ENCODE assay signal across 2 cellular contexts in the genomic region with DNA sequence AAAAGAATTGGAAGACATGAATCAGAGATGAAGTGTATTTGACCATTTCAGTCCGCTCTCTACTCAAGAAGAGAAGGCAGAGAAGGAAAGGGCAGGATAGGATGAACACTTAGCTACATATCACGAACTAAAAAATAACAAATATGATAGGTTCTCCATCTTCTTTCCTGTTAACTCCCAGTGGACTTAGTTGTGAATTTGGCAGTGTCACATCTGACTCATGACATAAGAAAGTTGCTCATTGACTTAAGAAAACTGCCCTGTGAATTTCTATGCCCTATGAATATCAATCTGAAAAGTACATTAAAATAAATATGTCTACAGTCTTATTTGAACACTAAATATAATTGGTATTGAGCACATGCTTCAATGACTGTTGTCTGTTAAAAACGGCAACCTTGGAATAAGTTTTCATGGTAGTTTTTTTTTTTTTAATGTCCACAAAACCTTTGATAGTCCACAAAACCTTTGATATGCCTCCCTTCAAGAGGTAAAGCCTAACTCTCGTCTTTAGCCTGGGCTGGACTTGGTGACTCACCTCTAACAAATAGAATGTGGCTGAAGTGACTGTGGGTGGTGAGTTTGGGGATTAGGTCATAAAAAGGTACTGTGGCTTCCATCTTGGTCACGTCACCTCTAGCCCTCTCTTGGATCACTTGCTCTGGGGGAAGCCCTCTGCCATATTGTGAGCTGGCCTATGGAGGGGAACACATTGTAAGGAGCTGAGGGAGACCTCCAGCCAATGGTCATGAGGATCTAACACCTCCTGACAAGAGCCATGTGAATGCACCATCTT.
TF ChIP-seq lines count a peak whose summit lies in the region.

No MANE protein-coding gene starts in this region.

TF ChIP-seq in H1, 55 proteins besides CTCF, POLR2A, EP300 and RAD21 (continues in another document):
- TF ChIP-seq HDAC6 (IDR thresholded peaks at IDR 0.05; ENCODE audit: low read depth, low read length): no peak
- TF ChIP-seq CHD1 (IDR thresholded peaks at IDR 0.05; ENCODE audit: low read depth, low read length): no peak
- TF ChIP-seq SP2 (IDR thresholded peaks at IDR 0.05; ENCODE audit: low read length): no peak
- TF ChIP-seq SAP30 (IDR thresholded peaks at IDR 0.05; ENCODE audit: insufficient read depth, insufficient replicate concordance, low read length): no peak
- no peak for TF ChIP-seq SRF (IDR thresholded peaks at IDR 0.05; ENCODE audit: low read depth, low read length)
- no peak for TF ChIP-seq CREB1 (IDR thresholded peaks at IDR 0.05)
- TF ChIP-seq POLR2AphosphoS5 (IDR thresholded peaks at IDR 0.05; ENCODE audit: low read depth, low read length): no peak
- no peak for TF ChIP-seq ZNF274 (IDR thresholded peaks at IDR 0.05; ENCODE audit: borderline replicate concordance, extremely low read depth, low read length)
- no peak for TF ChIP-seq TCF12 (IDR thresholded peaks at IDR 0.05; ENCODE audit: low read depth, low read length)
- no peak for TF ChIP-seq NRF1 (IDR thresholded peaks at IDR 0.05; ENCODE audit: low read depth, low read length)
- no peak for TF ChIP-seq MAFK (IDR thresholded peaks at IDR 0.05; ENCODE audit: low read depth, low read length)
- no peak for TF ChIP-seq SIRT6 (IDR thresholded peaks at IDR 0.05; ENCODE audit: low read length)
- no peak for TF ChIP-seq GTF2F1 (IDR thresholded peaks at IDR 0.05; ENCODE audit: borderline replicate concordance, low read depth, low read length)
- TF ChIP-seq NANOG (IDR thresholded peaks at IDR 0.05; ENCODE audit: insufficient read depth, low read depth, low read length, poor library complexity, severe bottlenecking): no peak
- TF ChIP-seq CTBP2 (IDR thresholded peaks at IDR 0.05; ENCODE audit: borderline replicate concordance, insufficient read depth, insufficient read length, low read length): no peak
- TF ChIP-seq BRCA1 (IDR thresholded peaks at IDR 0.05; ENCODE audit: low read depth, low read length): no peak
- TF ChIP-seq SIN3A (conservative IDR thresholded peaks at IDR 0.05 in 1 of 2, IDR thresholded peaks at IDR 0.05 in 1 of 2; ENCODE audit: low read depth in 1 of 2, low read length in 2 of 2): no peak
- no peak for TF ChIP-seq PHF8 (conservative IDR thresholded peaks at IDR 0.05; ENCODE audit: low read depth, low read length)
- no peak for TF ChIP-seq KDM1A (IDR thresholded peaks at IDR 0.05; ENCODE audit: borderline replicate concordance, low read length)

TF ChIP-seq in HepG2, 621 proteins besides CTCF, POLR2A, EP300 and RAD21 (continued from another document):
- TF ChIP-seq, protein P1, sequence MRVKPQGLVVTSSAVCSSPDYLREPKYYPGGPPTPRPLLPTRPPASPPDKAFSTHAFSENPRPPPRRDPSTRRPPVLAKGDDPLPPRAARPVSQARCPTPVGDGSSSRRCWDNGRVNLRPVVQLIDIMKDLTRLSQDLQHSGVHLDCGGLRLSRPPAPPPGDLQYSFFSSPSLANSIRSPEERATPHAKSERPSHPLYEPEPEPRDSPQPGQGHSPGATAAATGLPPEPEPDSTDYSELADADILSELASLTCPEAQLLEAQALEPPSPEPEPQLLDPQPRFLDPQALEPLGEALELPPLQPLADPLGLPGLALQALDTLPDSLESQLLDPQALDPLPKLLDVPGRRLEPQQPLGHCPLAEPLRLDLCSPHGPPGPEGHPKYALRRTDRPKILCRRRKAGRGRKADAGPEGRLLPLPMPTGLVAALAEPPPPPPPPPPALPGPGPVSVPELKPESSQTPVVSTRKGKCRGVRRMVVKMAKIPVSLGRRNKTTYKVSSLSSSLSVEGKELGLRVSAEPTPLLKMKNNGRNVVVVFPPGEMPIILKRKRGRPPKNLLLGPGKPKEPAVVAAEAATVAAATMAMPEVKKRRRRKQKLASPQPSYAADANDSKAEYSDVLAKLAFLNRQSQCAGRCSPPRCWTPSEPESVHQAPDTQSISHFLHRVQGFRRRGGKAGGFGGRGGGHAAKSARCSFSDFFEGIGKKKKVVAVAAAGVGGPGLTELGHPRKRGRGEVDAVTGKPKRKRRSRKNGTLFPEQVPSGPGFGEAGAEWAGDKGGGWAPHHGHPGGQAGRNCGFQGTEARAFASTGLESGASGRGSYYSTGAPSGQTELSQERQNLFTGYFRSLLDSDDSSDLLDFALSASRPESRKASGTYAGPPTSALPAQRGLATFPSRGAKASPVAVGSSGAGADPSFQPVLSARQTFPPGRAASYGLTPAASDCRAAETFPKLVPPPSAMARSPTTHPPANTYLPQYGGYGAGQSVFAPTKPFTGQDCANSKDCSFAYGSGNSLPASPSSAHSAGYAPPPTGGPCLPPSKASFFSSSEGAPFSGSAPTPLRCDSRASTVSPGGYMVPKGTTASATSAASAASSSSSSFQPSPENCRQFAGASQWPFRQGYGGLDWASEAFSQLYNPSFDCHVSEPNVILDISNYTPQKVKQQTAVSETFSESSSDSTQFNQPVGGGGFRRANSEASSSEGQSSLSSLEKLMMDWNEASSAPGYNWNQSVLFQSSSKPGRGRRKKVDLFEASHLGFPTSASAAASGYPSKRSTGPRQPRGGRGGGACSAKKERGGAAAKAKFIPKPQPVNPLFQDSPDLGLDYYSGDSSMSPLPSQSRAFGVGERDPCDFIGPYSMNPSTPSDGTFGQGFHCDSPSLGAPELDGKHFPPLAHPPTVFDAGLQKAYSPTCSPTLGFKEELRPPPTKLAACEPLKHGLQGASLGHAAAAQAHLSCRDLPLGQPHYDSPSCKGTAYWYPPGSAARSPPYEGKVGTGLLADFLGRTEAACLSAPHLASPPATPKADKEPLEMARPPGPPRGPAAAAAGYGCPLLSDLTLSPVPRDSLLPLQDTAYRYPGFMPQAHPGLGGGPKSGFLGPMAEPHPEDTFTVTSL (CRISPR knock-in tag; IDR thresholded peaks at IDR 0.05; ENCODE audit: borderline replicate concordance): no peak
- TF ChIP-seq, protein P2, sequence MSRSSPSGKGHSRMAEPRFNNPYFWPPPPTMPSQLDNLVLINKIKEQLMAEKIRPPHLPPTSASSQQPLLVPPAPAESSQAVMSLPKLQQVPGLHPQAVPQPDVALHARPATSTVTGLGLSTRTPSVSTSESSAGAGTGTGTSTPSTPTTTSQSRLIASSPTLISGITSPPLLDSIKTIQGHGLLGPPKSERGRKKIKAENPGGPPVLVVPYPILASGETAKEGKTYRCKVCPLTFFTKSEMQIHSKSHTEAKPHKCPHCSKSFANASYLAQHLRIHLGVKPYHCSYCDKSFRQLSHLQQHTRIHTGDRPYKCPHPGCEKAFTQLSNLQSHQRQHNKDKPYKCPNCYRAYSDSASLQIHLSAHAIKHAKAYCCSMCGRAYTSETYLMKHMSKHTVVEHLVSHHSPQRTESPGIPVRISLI (CRISPR knock-in tag; IDR thresholded peaks at IDR 0.05; ENCODE audit: borderline replicate concordance): no peak
- TF ChIP-seq, protein P3, sequence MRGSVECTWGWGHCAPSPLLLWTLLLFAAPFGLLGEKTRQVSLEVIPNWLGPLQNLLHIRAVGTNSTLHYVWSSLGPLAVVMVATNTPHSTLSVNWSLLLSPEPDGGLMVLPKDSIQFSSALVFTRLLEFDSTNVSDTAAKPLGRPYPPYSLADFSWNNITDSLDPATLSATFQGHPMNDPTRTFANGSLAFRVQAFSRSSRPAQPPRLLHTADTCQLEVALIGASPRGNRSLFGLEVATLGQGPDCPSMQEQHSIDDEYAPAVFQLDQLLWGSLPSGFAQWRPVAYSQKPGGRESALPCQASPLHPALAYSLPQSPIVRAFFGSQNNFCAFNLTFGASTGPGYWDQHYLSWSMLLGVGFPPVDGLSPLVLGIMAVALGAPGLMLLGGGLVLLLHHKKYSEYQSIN (CRISPR knock-in tag; IDR thresholded peaks at IDR 0.05; ENCODE audit: borderline replicate concordance): no peak
- no peak for TF ChIP-seq PHF5A (CRISPR knock-in tag; IDR thresholded peaks at IDR 0.05; ENCODE audit: low read depth, unreplicated experiment)
TF ChIP-seq in HepG2: peak in this region for 0.
